Comparison of ENCODE assay signal across 9 cellular contexts in genomic region chr11:123431619-123432018, GRCh38. TPM values are rescaled to one million over a fixed set of nuclear protein-coding genes. Genes with fewer than 3 reads are reported as not detected.
DNase-seq lines count a peak whose midpoint lies in the region; ATAC-seq, FAIRE-seq and TF ChIP-seq lines count a peak whose summit lies in the region.
"Had no signal": no experiment of that assay in that cellular context is flagged by ENCODE, and none has a peak within 500 bp of the region (broad histone marks: within the 10 kb centered on the region; RNA-seq: fewer than 3 reads in every experiment).

No MANE protein-coding gene starts in this region.

- TF ChIP-seq CTCF in HFFc6 (IDR thresholded peaks at IDR 0.05): no peak
- TF ChIP-seq CTCF in adrenal gland (IDR thresholded peaks at IDR 0.05): no peak

- peaks cover 78% of the 10 kb centered on the region for H3K4me1 Mint-ChIP-seq in HFFc6 (ENCODE audit: low read depth)

- no peaks in the 10 kb centered on the region for H3K27me3 ChIP-seq in BLaER1 treated with 17β-estradiol and CSF1 and Interleukin-3, amounts not matched to agents 10 nM and 100 nM
- no peaks in the 10 kb centered on the region for H3K27me3 ChIP-seq in adrenal gland
- H3K27me3 ChIP-seq in muscle layer of duodenum (ENCODE audit: low read depth, low read length): no peaks in the 10 kb centered on the region
- H3K27me3 ChIP-seq: vagina had no signal

- ATAC-seq in GM18873 (IDR thresholded peaks at IDR 0.05; ENCODE audit: low FRiP score, unreplicated experiment): no peak
- ATAC-seq in GM19035 (IDR thresholded peaks at IDR 0.05; ENCODE audit: unreplicated experiment): no peak

- H3K4me2 ChIP-seq in BLaER1 treated with 17β-estradiol and CSF1 and Interleukin-3, amounts not matched to agents 10 nM and 100 nM: peak overlapping the region; percentile 70 to 97 (median 88)

- peaks cover 0 to 9% (median 0%) of the 10 kb centered on the region in 11 experiments; a peak in 7 of 22 replicates for H3K36me3 ChIP-seq in BLaER1 treated with 17β-estradiol and CSF1 and Interleukin-3, amounts not matched to agents 10 nM and 100 nM
- H3K36me3 ChIP-seq in adrenal gland (replicated peaks in 1 of 2) (no peaks in the 10 kb centered on the region), muscle layer of duodenum (ENCODE audit: control insufficient read depth in 1 of 2, insufficient read depth in 2 of 2, low read length in 2 of 2) (no peaks in the 10 kb centered on the region)
- H3K36me3 ChIP-seq: vagina had no signal

- no peaks in the 10 kb centered on the region for H3K27me3 Mint-ChIP-seq in HFFc6 (ENCODE audit: insufficient read depth)

- peak overlapping the region; percentile 69 to 87 (median 81) for H3K4me3 ChIP-seq in BLaER1 treated with 17β-estradiol and CSF1 and Interleukin-3, amounts not matched to agents 10 nM and 100 nM
- H3K4me3 ChIP-seq in adrenal gland: peak overlapping the region in 3 of 4 donors; percentile 67 to 88 (median 76)
- H3K4me3 ChIP-seq in muscle layer of duodenum (ENCODE audit: low read depth in 1 of 2, low read length in 2 of 2): peak overlapping the region; percentile 60 to 77

- 21 to 35% (median 30%) methylated on average over 7 of the region's 7 CpGs for WGBS in adrenal gland, 4 donors

- no peaks in the 10 kb centered on the region for H4K20me1 ChIP-seq in BLaER1 treated with 17β-estradiol and CSF1 and Interleukin-3, amounts not matched to agents 10 nM and 100 nM

- peak overlapping the region; percentile 83 for H3K4me3 Mint-ChIP-seq in HFFc6

- peaks cover 44% of the 10 kb centered on the region for H3K36me3 Mint-ChIP-seq in HFFc6 (ENCODE audit: low read depth)

- intact Hi-C loops in adrenal gland (cut with DNase I): loop anchor here in 1 of 2 donors (5.0 kb wide), 1 partner anchor 46 kb away; no protein-coding TSS in a partner anchor

- peak overlapping the region in 6 of 11 experiments; percentile 77 to 87 (median 80); a peak in 9 of 22 replicates for H3K27ac ChIP-seq in BLaER1 treated with 17β-estradiol and CSF1 and Interleukin-3, amounts not matched to agents 10 nM and 100 nM
- peak overlapping the region; percentile 88 to 96 (median 93) for H3K27ac ChIP-seq in adrenal gland
- H3K27ac ChIP-seq in muscle layer of duodenum (ENCODE audit: low read length): no peak overlapping the region
- H3K27ac ChIP-seq: vagina had no signal

- H3K9me3 ChIP-seq in BLaER1 treated with 17β-estradiol and CSF1 and Interleukin-3, amounts not matched to agents 10 nM and 100 nM (replicated peaks in 1 of 11): no peaks in the 10 kb centered on the region
- H3K9me3 ChIP-seq in adrenal gland (replicated peaks in 1 of 3) (no peaks in the 10 kb centered on the region), muscle layer of duodenum (ENCODE audit: control insufficient read depth in 1 of 2, low read length in 2 of 2) (no peaks in the 10 kb centered on the region)
- H3K9me3 ChIP-seq: vagina had no signal

- peaks cover 32 to 48% (median 39%) of the 10 kb centered on the region in 10 experiments for H3K4me1 ChIP-seq in BLaER1 treated with 17β-estradiol and CSF1 and Interleukin-3, amounts not matched to agents 10 nM and 100 nM
- peaks cover 33 to 40% of the 10 kb centered on the region in 2 donors for H3K4me1 ChIP-seq in adrenal gland (replicated peaks in 1 of 2)
- H3K4me1 ChIP-seq in muscle layer of duodenum (ENCODE audit: control insufficient read depth in 1 of 2, insufficient read depth in 2 of 2, low read length in 2 of 2): peaks cover 0 to 9% of the 10 kb centered on the region in 2 donors

- no peak for FAIRE-seq in frontal cortex (lab: Jason Lieb, UNC)

- H3K9me3 Mint-ChIP-seq in HFFc6: no peaks in the 10 kb centered on the region

- TF ChIP-seq POLR2A in adrenal gland (IDR thresholded peaks at IDR 0.05): no peak

- DNase-seq in HFFc6 (no peak), adrenal gland (no peak), frontal cortex (ENCODE audit: low spot score in 2 of 2) (no peak), LoVo (ENCODE audit: low spot score) (no peak)

- H3K27ac Mint-ChIP-seq in HFFc6: peak overlapping the region; percentile 89

- H3K9ac ChIP-seq in BLaER1 treated with 17β-estradiol and CSF1 and Interleukin-3, amounts not matched to agents 10 nM and 100 nM: peak overlapping the region in 10 of 11 experiments; percentile 78 to 88 (median 84); a peak in 17 of 22 replicates

RNA-seq across cellular contexts. Expression of gene GRAMD1B, which starts 1.6 kb away (rescaled TPM):
- total RNA-seq in HFFc6 (2021; fragmentation: NEBNext Ultra II Directional; extraction: Animal tissue kit (Norgen Biotek cat#: 25700)): 10 to 100 TPM; 46.1 to 54.5 (median 51.3) TPM
- 1,000 to 10,000 TPM in 1 of 8 donors, 100 to 1,000 TPM in 7; 178 to 1,898 (median 285) TPM for total RNA-seq in adrenal gland
- polyA plus RNA-seq in adrenal gland: 100 to 1,000 TPM; 101 to 721 (median 114) TPM
- 39.9 TPM for total RNA-seq in frontal cortex
